In genomic region chr13:60356970-60357369, GRCh38 we compare ENCODE assay signal across 18 cellular contexts.
"Had no signal": no experiment of that assay in that cellular context is flagged by ENCODE, and none has a peak within 500 bp of the region (broad histone marks: within the 10 kb centered on the region; RNA-seq: fewer than 3 reads in every experiment).

No MANE protein-coding gene starts in this region.

- H3K27me3 ChIP-seq: dorsolateral prefrontal cortex, heart right ventricle, pancreas had no signal

- H3K27ac ChIP-seq: dorsolateral prefrontal cortex, heart right ventricle, pancreas had no signal

- DNase-seq: dorsolateral prefrontal cortex; effector CD8-positive, alpha-beta T cell; heart right ventricle; hypothalamus; kidney glomerular epithelial cell; mesendoderm; naive B cell; occipital lobe; pancreas; right cardiac atrium; small intestine; stimulated activated CD4-positive, alpha-beta T cell treated with anti-CD3 and anti-CD28 coated beads, Interleukin-12 subunit alpha, Interleukin-12 subunit beta, amount 100 ng/mL, for 4 hours; stimulated activated naive CD4-positive, alpha-beta T cell treated with Interleukin-2 at 50 U/mL for 16 hours; trophoblast cell had no signal

- H3K27ac Mint-ChIP-seq: naive B cell, nephron, progenitor cell of endocrine pancreas had no signal

- ATAC-seq: heart right ventricle, pancreas, right cardiac atrium had no signal

- H3K36me3 Mint-ChIP-seq: naive B cell had no signal

- H3K4me1 ChIP-seq: heart right ventricle, pancreas had no signal

- H3K4me3 ChIP-seq: dorsolateral prefrontal cortex, heart right ventricle, pancreas had no signal

- H3K36me3 ChIP-seq: heart right ventricle, pancreas had no signal

- FAIRE-seq: frontal cortex, islet of Langerhans, pancreas, small intestine had no signal

- H3K9me3 ChIP-seq: pancreas had no signal
